ENCODE assay signal across 2 cellular contexts in genomic region chr13:99854376-99854775, GRCh38.
TF ChIP-seq lines count a peak whose summit lies in the region.

No MANE protein-coding gene starts in this region.

TF ChIP-seq in GM23338, 12 proteins besides CTCF, POLR2A, EP300 and RAD21 (continued from another document):
- no peak for TF ChIP-seq ZNF462 (CRISPR knock-in tag; IDR thresholded peaks at IDR 0.05)
- TF ChIP-seq NANOG (IDR thresholded peaks at IDR 0.05; ENCODE audit: borderline replicate concordance) = no peak
- TF ChIP-seq ETS1 (IDR thresholded peaks at IDR 0.05) = no peak
- no peak for TF ChIP-seq EZH2 (IDR thresholded peaks at IDR 0.05; ENCODE audit: low read depth, unreplicated experiment)
- no peak for TF ChIP-seq ZNF114 (CRISPR knock-in tag; IDR thresholded peaks at IDR 0.05)
- no peak for TF ChIP-seq REST (IDR thresholded peaks at IDR 0.05; ENCODE audit: unreplicated experiment)
- TF ChIP-seq POLR2AphosphoS5 (IDR thresholded peaks at IDR 0.05; ENCODE audit: low read depth) = no peak
- no peak for TF ChIP-seq JUNB (IDR thresholded peaks at IDR 0.05; ENCODE audit: unreplicated experiment)
- TF ChIP-seq ZNF331 (CRISPR knock-in tag; IDR thresholded peaks at IDR 0.05; ENCODE audit: low read depth) = no peak
- no peak for TF ChIP-seq STAT1 (IDR thresholded peaks at IDR 0.05; ENCODE audit: unreplicated experiment)

TF ChIP-seq in WTC11, 78 proteins besides CTCF, POLR2A, EP300 and RAD21 (continued from another document):
- no peak for TF ChIP-seq ERG (CRISPR knock-in tag; IDR thresholded peaks at IDR 0.05)
- no peak for TF ChIP-seq ZNF512 (CRISPR knock-in tag; IDR thresholded peaks at IDR 0.05; ENCODE audit: borderline replicate concordance)
- no peak for TF ChIP-seq NFYB (CRISPR knock-in tag; conservative IDR thresholded peaks at IDR 0.05; ENCODE audit: low read depth)
- TF ChIP-seq ZNF263 (CRISPR knock-in tag; IDR thresholded peaks at IDR 0.05; ENCODE audit: low read depth) = no peak
- no peak for TF ChIP-seq SMAD3 (CRISPR knock-in tag; IDR thresholded peaks at IDR 0.05; ENCODE audit: borderline replicate concordance)
